ENCODE assay signal across 16 cellular contexts in the genomic region with DNA sequence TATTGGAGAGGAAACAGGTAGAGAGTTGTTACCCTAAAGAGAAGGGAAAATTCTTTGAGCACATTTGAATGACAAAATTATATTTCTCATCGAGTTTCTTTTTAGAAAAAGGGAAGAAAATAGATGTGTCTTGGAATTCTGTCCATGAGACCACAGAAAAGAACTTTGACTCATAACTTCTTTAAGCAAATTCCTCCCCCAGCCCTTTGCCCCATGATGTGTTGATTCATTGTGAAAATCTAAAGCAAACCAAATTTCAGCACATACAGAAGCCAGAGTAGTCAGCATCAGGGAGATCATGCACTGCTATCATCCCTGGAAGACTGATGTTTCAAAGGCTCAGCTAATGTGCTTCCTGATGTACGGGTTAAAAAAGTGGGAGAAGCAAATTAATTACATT.
A peak's percentile ranks its signal among the peaks of the same experiment; 100 is the strongest.
DNase-seq lines count a peak whose midpoint lies in the region; TF ChIP-seq lines count a peak whose summit lies in the region.
"Had no signal": no experiment of that assay in that cellular context is flagged by ENCODE, and none has a peak within 500 bp of the region (broad histone marks: within the 10 kb centered on the region; RNA-seq: fewer than 3 reads in every experiment).

No MANE protein-coding gene starts in this region.

- H3K4me1 ChIP-seq in mesenchymal stem cell (ENCODE audit: control insufficient read depth, insufficient read depth, low read depth, low read length), result peaks cover 6% of the 10 kb centered on the region
- H3K4me1 ChIP-seq: colonic mucosa, left ventricle myocardium inferior had no signal

- H3K4me3 Mint-ChIP-seq in progenitor cell of endocrine pancreas (ENCODE audit: low read depth), result no peak overlapping the region
- H3K4me3 Mint-ChIP-seq: activated B cell treated with CpG ODN at 0.5 μM for 24 hours had no signal

- TF ChIP-seq CTCF in choroid plexus epithelial cell (conservative IDR thresholded peaks at IDR 0.05; ENCODE audit: low read depth, low read length) (no peak), progenitor cell of endocrine pancreas (IDR thresholded peaks at IDR 0.05; ENCODE audit: unreplicated experiment) (no peak)

- no peak overlapping the region for H2BK120ac ChIP-seq in mesenchymal stem cell (ENCODE audit: low read depth, low read length)

- no peaks in the 10 kb centered on the region for H3K27me3 Mint-ChIP-seq in progenitor cell of endocrine pancreas
- H3K27me3 Mint-ChIP-seq: activated B cell treated with CpG ODN at 0.5 μM for 24 hours had no signal

- H3K27ac ChIP-seq in mesenchymal stem cell (ENCODE audit: low read length, poor library complexity, severe bottlenecking), result peak overlapping the region; percentile 68
- H3K27ac ChIP-seq: colonic mucosa, epithelial cell of prostate, left ventricle myocardium inferior, stomach had no signal

- H3K23ac ChIP-seq in mesenchymal stem cell (ENCODE audit: low read length in 2 of 2), result no peak overlapping the region

- H3K9ac ChIP-seq in mesenchymal stem cell (ENCODE audit: low read length), result peak overlapping the region; percentile 24

- no peak overlapping the region for H2BK12ac ChIP-seq in mesenchymal stem cell (ENCODE audit: low read length in 2 of 2)

- no peak overlapping the region for H2BK15ac ChIP-seq in mesenchymal stem cell (ENCODE audit: low read depth, poor library complexity, severe bottlenecking)

- H4K91ac ChIP-seq in mesenchymal stem cell (ENCODE audit: low read length), result no peak overlapping the region

- no peak overlapping the region for H2BK5ac ChIP-seq in mesenchymal stem cell (ENCODE audit: low read depth, low read length, poor library complexity, severe bottlenecking)

- H3K4me3 ChIP-seq in choroid plexus epithelial cell (ENCODE audit: low read depth, low read length) (no peak overlapping the region), mesenchymal stem cell (ENCODE audit: insufficient read depth in 1 of 2, low read depth in 1 of 2, low read length in 2 of 2) (peak overlapping the region in 1 of 2 experiments; percentile 7)
- H3K4me3 ChIP-seq: colonic mucosa, left ventricle myocardium inferior, stomach had no signal

- no peak overlapping the region for H2AK5ac ChIP-seq in mesenchymal stem cell (ENCODE audit: low read length, severe bottlenecking)

- no peak overlapping the region for H3K14ac ChIP-seq in mesenchymal stem cell (ENCODE audit: low read length in 2 of 2)

- no peak overlapping the region for H3K18ac ChIP-seq in mesenchymal stem cell (ENCODE audit: low read depth in 1 of 2, low read length in 2 of 2)

- no peaks in the 10 kb centered on the region for H3K79me1 ChIP-seq in mesenchymal stem cell (replicated peaks; ENCODE audit: low read length, poor library complexity, severe bottlenecking)

- WGBS in mesenchymal stem cell, result 30% methylated on average over 1 of the region's 2 CpGs

- H3K4me2 ChIP-seq in mesenchymal stem cell (ENCODE audit: low read length, poor library complexity, severe bottlenecking), result no peak overlapping the region

- no peak overlapping the region for H2AFZ ChIP-seq in mesenchymal stem cell (ENCODE audit: low read depth, low read length)

- no peak overlapping the region for H4K8ac ChIP-seq in mesenchymal stem cell (ENCODE audit: low read length)

- no peaks in the 10 kb centered on the region for H3K9me3 ChIP-seq in mesenchymal stem cell (ENCODE audit: control insufficient read depth, low read length)
- H3K9me3 ChIP-seq: colonic mucosa, left ventricle myocardium inferior, stomach had no signal

- H3K27me3 ChIP-seq in mesenchymal stem cell (ENCODE audit: control insufficient read depth in 1 of 2, insufficient read depth in 1 of 2, low read length in 2 of 2), result no peaks in the 10 kb centered on the region
- H3K27me3 ChIP-seq: colonic mucosa, stomach had no signal

- no peak overlapping the region for H3K4ac ChIP-seq in mesenchymal stem cell (ENCODE audit: low read depth in 1 of 2, low read length in 2 of 2)

- H3K4me1 Mint-ChIP-seq in progenitor cell of endocrine pancreas (ENCODE audit: low read depth), result peaks cover 4% of the 10 kb centered on the region
- H3K4me1 Mint-ChIP-seq: activated B cell treated with CpG ODN at 0.5 μM for 24 hours had no signal

- H3K36me3 ChIP-seq in mesenchymal stem cell (ENCODE audit: control insufficient read depth in 1 of 2, insufficient read depth in 2 of 2, low read depth in 1 of 2, low read length in 2 of 2), result no peaks in the 10 kb centered on the region
- H3K36me3 ChIP-seq: colonic mucosa, left ventricle myocardium inferior, stomach had no signal

- no peak overlapping the region for H3K27ac Mint-ChIP-seq in progenitor cell of endocrine pancreas
- H3K27ac Mint-ChIP-seq: activated B cell treated with CpG ODN at 0.5 μM for 24 hours had no signal

- no peaks in the 10 kb centered on the region for H3K36me3 Mint-ChIP-seq in progenitor cell of endocrine pancreas (ENCODE audit: insufficient read depth)

- H3K9me3 Mint-ChIP-seq in progenitor cell of endocrine pancreas (ENCODE audit: low read depth), result no peaks in the 10 kb centered on the region
- H3K9me3 Mint-ChIP-seq: activated B cell treated with CpG ODN at 0.5 μM for 24 hours had no signal

- peak; percentile 2 for DNase-seq in AG08396 (ENCODE audit: low spot score)
- peak; percentile 35 for DNase-seq in NCI-H226
- DNase-seq in choroid plexus epithelial cell (ENCODE audit: low read depth), result peak; percentile 75
- DNase-seq in mesenchymal stem cell, result peak; percentile 8
- DNase-seq in NK-92 (lab: John Stamatoyannopoulos, UW; ENCODE audit: unreplicated experiment), result no peak
- no peak for DNase-seq in progenitor cell of endocrine pancreas (ENCODE audit: low spot score, unreplicated experiment)
- DNase-seq in stimulated activated CD4-positive, alpha-beta T cell treated with anti-CD3 and anti-CD28 coated beads, Interleukin-1b, Interleukin-23, amount 100 ng/mL, for 48 hours, result no peak
- no peak for DNase-seq in SW480 (ENCODE audit: low spot score)
- DNase-seq: activated B cell treated with CpG ODN at 0.5 μM for 24 hours; colonic mucosa; left ventricle myocardium inferior; NCI-H2107; stimulated activated CD4-positive, alpha-beta T cell treated with anti-CD3 and anti-CD28 coated beads, Interleukin-15, amount 100 ng/mL, for 24 hours; stomach; T-helper 2 cell had no signal

Comparison
In these comparisons a context has a peak if more than half of its experiments do, and no peak if none do; other contexts are left out.
1. DNase-seq: peak in AG08396 (single experiment), NCI-H226 (single experiment), choroid plexus epithelial cell (single experiment) and mesenchymal stem cell (single experiment); none in NK-92 (single experiment), progenitor cell of endocrine pancreas (single experiment), stimulated activated CD4-positive, alpha-beta T cell treated with anti-CD3 and anti-CD28 coated beads, Interleukin-1b, Interleukin-23, amount 100 ng/mL, for 48 hours (single experiment) and SW480 (single experiment).